ENCODE assay signal across 8 cellular contexts in the genomic region with DNA sequence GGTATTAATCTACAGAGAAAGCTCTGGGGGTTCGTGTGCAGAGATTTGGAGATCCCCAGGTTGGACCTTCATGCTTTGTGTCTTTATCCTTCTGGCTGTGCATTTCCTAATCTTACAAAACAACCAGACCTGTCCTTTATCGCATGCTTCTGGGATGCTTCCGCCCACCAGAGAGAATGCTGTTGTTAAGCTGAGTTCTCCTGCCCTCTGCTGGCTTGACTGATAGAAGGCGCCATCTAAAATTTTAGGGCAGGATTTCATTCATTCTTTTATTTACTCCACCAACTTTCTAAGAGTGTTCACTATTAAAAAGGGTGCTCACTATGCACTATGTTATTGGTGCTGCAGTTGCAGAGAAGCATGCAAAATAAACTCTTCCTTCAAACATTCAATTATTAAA. TPM values are rescaled to one million over a fixed set of nuclear protein-coding genes. Genes with fewer than 3 reads are reported as not detected.
A peak's percentile ranks its signal among the peaks of the same experiment; 100 is the strongest.
DNase-seq lines count a peak whose midpoint lies in the region; ATAC-seq and TF ChIP-seq lines count a peak whose summit lies in the region.

No MANE protein-coding gene starts in this region.

- H3K27me3 ChIP-seq in spleen (replicated peaks in 1 of 7): peaks cover 0 to 53% (median 0%) of the 10 kb centered on the region in 7 donors

- H3K4me3 ChIP-seq in spleen: no peak overlapping the region

- peaks cover 2% of the 10 kb centered on the region for H3K4me1 Mint-ChIP-seq in activated CD8-positive, alpha-beta T cell treated with anti-CD3 and anti-CD28 coated beads for 36 hours (ENCODE audit: low read depth)

- no peak for TF ChIP-seq POLR2A in spleen (IDR thresholded peaks at IDR 0.05)

- peak; percentile 79 for TF ChIP-seq CTCF in AG09319 (IDR thresholded peaks at IDR 0.05; ENCODE audit: low read depth, low read length)
- no peak for TF ChIP-seq CTCF in activated CD8-positive, alpha-beta T cell treated with anti-CD3 and anti-CD28 coated beads for 36 hours (IDR thresholded peaks at IDR 0.05)
- TF ChIP-seq CTCF in spleen (IDR thresholded peaks at IDR 0.05 in 8 of 11, conservative IDR thresholded peaks at IDR 0.05 in 3 of 11): peak in 3 of 11 experiments; percentile 34 to 49 (median 42)

- H3K36me3 ChIP-seq in spleen: no peaks in the 10 kb centered on the region

- no peaks in the 10 kb centered on the region for H3K9me3 Mint-ChIP-seq in activated CD8-positive, alpha-beta T cell treated with anti-CD3 and anti-CD28 coated beads for 36 hours

- H3K36me3 Mint-ChIP-seq in activated CD8-positive, alpha-beta T cell treated with anti-CD3 and anti-CD28 coated beads for 36 hours (ENCODE audit: low read depth): no peaks in the 10 kb centered on the region

- no peak overlapping the region for H3K27ac ChIP-seq in spleen

- POLR2A ChIA-PET in activated CD8-positive, alpha-beta T cell treated with anti-CD3 and anti-CD28 coated beads for 36 hours (lab: Charles Lee): interaction anchor here (0.6 to 1.2 kb wide), 2 partner anchors 63 to 352 kb away, joined by 3 read pairs; no protein-coding TSS in a partner anchor

- DNase-seq in AG09319 (ENCODE audit: extremely low read depth, low read depth) (peak; percentile 53), NCI-H2196 treated with DMSO at 0.1 percent for 48 hours (lab: John Stamatoyannopoulos, UW; ENCODE audit: unreplicated experiment) (peak; percentile 62), glomerular endothelial cell (ENCODE audit: extremely low read depth, low read depth, low spot score) (peak; percentile 27), posterior cingulate gyrus (peak in 8 of 10 donors; percentile 31 to 87 (median 43)), spleen (no peak)
- peak; percentile 63 for DNase-seq in activated CD8-positive, alpha-beta T cell treated with anti-CD3 and anti-CD28 coated beads for 36 hours

- ATAC-seq in GM18502 (IDR thresholded peaks at IDR 0.05; ENCODE audit: poor library complexity, unreplicated experiment) (peak; percentile 49), GM21529 (IDR thresholded peaks at IDR 0.05; ENCODE audit: unreplicated experiment) (no peak)
- ATAC-seq in activated CD8-positive, alpha-beta T cell treated with anti-CD3 and anti-CD28 coated beads for 36 hours: peak; percentile 56

- H3K27me3 Mint-ChIP-seq in activated CD8-positive, alpha-beta T cell treated with anti-CD3 and anti-CD28 coated beads for 36 hours: peaks cover 37% of the 10 kb centered on the region

- H3K4me3 Mint-ChIP-seq in activated CD8-positive, alpha-beta T cell treated with anti-CD3 and anti-CD28 coated beads for 36 hours: no peak overlapping the region

- no peak overlapping the region for H3K27ac Mint-ChIP-seq in activated CD8-positive, alpha-beta T cell treated with anti-CD3 and anti-CD28 coated beads for 36 hours

- CTCF ChIA-PET in activated CD8-positive, alpha-beta T cell treated with anti-CD3 and anti-CD28 coated beads for 36 hours (lab: Charles Lee): interaction anchor here (0.7 to 11.5 kb wide), 62 partner anchors 10 to 1362 kb away, joined by 3 to 372 read pairs (median 5); a partner anchor contains a TSS

- H3K4me1 ChIP-seq in spleen: peaks cover 0 to 11% (median 3%) of the 10 kb centered on the region in 6 donors

- H3K9me3 ChIP-seq in spleen: no peaks in the 10 kb centered on the region

- WGBS in spleen, 5 donors: 0 to 13% (median 12%) methylated on average over 4 of the region's 4 CpGs

- intact Hi-C loops in activated CD8-positive, alpha-beta T cell treated with anti-CD3 and anti-CD28 coated beads for 36 hours (cut with micrococcal nuclease): loop anchor here (1.0 to 10.0 kb wide), 3 partner anchors 62 to 454 kb away; no protein-coding TSS in a partner anchor
- intact Hi-C loops in posterior cingulate gyrus (cut with DNase I) (loop anchor here (1.0 to 2.0 kb wide), 3 partner anchors 36 to 459 kb away; no protein-coding TSS in a partner anchor), spleen (cut with DNase I; ENCODE audit: low total_unique reads) (loop anchor here (2.0 kb wide), 1 partner anchor 360 kb away; no protein-coding TSS in a partner anchor)

RNA-seq across cellular contexts. Expression of a gene that starts 8.7 kb away (rescaled TPM):
- total RNA-seq in activated CD8-positive, alpha-beta T cell treated with anti-CD3 and anti-CD28 coated beads for 36 hours: not detected
- not detected in 2 replicates for total RNA-seq in glomerular endothelial cell
- total RNA-seq in spleen: not detected
- under 1 TPM in 2 of 3 donors, not detected in 1; 0.26 to 0.52 TPM for polyA plus RNA-seq in spleen

RNA-seq across cellular contexts. Expression of a gene that starts 23.5 kb away (rescaled TPM):
- not detected for total RNA-seq in activated CD8-positive, alpha-beta T cell treated with anti-CD3 and anti-CD28 coated beads for 36 hours
- total RNA-seq in glomerular endothelial cell: not detected in 2 replicates
- total RNA-seq in spleen: not detected
- polyA plus RNA-seq in spleen: not detected
